Comparison of ENCODE assay signal across 1 cellular context in the genomic region with DNA sequence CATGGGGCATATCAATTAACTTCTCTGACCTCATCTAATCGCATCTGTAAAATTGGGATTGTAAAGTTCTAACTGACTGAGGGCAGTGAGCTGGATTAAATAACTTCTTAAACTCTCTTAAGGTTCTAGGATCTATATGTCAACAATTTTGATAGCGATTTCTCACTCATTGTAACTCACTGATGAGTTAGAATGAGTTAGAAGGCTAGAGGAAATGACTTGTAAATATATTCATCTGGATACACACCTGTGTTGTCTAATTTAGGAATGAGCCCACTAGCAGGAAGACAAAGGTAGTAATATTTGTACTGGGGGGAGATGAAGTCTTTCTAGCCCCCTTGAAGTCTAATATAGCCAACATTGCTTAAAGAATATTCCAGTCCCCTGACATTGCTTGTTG.
TF ChIP-seq lines count a peak whose summit lies in the region.

No MANE protein-coding gene starts in this region.

TF ChIP-seq in HCT116, 20 proteins besides CTCF, POLR2A, EP300 and RAD21 (continued from another document):
- TF ChIP-seq YY1 (IDR thresholded peaks at IDR 0.05; ENCODE audit: extremely low read depth, insufficient replicate concordance, low read depth, low read length) (no peak), CEBPB (IDR thresholded peaks at IDR 0.05; ENCODE audit: low read depth) (no peak), ZFX (IDR thresholded peaks at IDR 0.05) (no peak), EZH2phosphoT487 (IDR thresholded peaks at IDR 0.05; ENCODE audit: borderline replicate concordance) (no peak), EZH2 (IDR thresholded peaks at IDR 0.05) (no peak), EGR1 (IDR thresholded peaks at IDR 0.05; ENCODE audit: low read depth) (no peak), FOSL1 (IDR thresholded peaks at IDR 0.05; ENCODE audit: low read depth) (no peak), TCF7L2 (IDR thresholded peaks at IDR 0.05; ENCODE audit: borderline replicate concordance, extremely low read depth, insufficient read depth, insufficient read length) (no peak), SIN3A (IDR thresholded peaks at IDR 0.05; ENCODE audit: low read depth) (no peak)
- TF ChIP-seq, protein P1, sequence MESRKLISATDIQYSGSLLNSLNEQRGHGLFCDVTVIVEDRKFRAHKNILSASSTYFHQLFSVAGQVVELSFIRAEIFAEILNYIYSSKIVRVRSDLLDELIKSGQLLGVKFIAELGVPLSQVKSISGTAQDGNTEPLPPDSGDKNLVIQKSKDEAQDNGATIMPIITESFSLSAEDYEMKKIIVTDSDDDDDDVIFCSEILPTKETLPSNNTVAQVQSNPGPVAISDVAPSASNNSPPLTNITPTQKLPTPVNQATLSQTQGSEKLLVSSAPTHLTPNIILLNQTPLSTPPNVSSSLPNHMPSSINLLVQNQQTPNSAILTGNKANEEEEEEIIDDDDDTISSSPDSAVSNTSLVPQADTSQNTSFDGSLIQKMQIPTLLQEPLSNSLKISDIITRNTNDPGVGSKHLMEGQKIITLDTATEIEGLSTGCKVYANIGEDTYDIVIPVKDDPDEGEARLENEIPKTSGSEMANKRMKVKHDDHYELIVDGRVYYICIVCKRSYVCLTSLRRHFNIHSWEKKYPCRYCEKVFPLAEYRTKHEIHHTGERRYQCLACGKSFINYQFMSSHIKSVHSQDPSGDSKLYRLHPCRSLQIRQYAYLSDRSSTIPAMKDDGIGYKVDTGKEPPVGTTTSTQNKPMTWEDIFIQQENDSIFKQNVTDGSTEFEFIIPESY (IDR thresholded peaks at IDR 0.05; ENCODE audit: extremely low read depth, insufficient replicate concordance, low read length) = no peak
- TF ChIP-seq, protein P2, sequence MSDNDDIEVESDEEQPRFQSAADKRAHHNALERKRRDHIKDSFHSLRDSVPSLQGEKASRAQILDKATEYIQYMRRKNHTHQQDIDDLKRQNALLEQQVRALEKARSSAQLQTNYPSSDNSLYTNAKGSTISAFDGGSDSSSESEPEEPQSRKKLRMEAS (IDR thresholded peaks at IDR 0.05) = no peak
